ENCODE assay signal across 29 cellular contexts in genomic region chr11:33928564-33928963, GRCh38.
"Had no signal": no experiment of that assay in that cellular context is flagged by ENCODE, and none has a peak within 500 bp of the region (broad histone marks: within the 10 kb centered on the region; RNA-seq: fewer than 3 reads in every experiment).

No MANE protein-coding gene starts in this region.

- H3K4me2 ChIP-seq: neural progenitor cell, smooth muscle cell had no signal

- ATAC-seq: left colon; left lung; lower lobe of right lung; natural killer cell; right lobe of liver; stimulated activated naive B cell treated with anti-CD40 and anti-IgM and Interleukin-4, amounts not matched to agents 10 μg/mL and 1 μg/mL and 100 μg/mL, for 72 hours; stimulated activated naive CD8-positive, alpha-beta T cell treated with anti-CD3 and anti-CD28 coated beads, Interleukin-15, Interleukin-2, amounts not matched to agents 100 U/mL and 50 U/mL, for 24 hours had no signal

- DNase-seq: hypothalamus; immature natural killer cell; kidney; left colon; left lung; lower lobe of right lung; mammary epithelial cell; mesenchymal stem cell; naive B cell; natural killer cell; nephron progenitor cell; ovary; right lobe of liver; stimulated activated CD4-positive, alpha-beta T cell treated with anti-CD3 and anti-CD28 coated beads, Interleukin-2, amount 100 ng/mL, for 24 hours; stimulated activated CD4-positive, alpha-beta T cell treated with anti-CD3 and anti-CD28 coated beads, Interleukin-4, amount 100 ng/mL, for 1 hour; stimulated activated naive B cell treated with anti-CD40 and anti-IgM and Interleukin-4, amounts not matched to agents 10 μg/mL and 1 μg/mL and 100 μg/mL, for 72 hours; stimulated activated naive CD8-positive, alpha-beta T cell treated with anti-CD3 and anti-CD28 coated beads, Interleukin-15, Interleukin-2, amounts not matched to agents 100 U/mL and 50 U/mL, for 24 hours; stomach; testis; thyroid gland; transverse colon; upper lobe of left lung had no signal

- H3K4me3 ChIP-seq: left lung, lower lobe of right lung, neural progenitor cell, ovary, right atrium auricular region, right lobe of liver, smooth muscle cell, stomach, testis, thyroid gland, transverse colon, upper lobe of left lung, vagina had no signal

- H3K9me3 Mint-ChIP-seq: neural progenitor cell had no signal

- H3K36me3 ChIP-seq: left lung, lower lobe of right lung, neural progenitor cell, ovary, right atrium auricular region, right lobe of liver, stomach, thyroid gland, transverse colon, upper lobe of left lung, vagina had no signal

- H3K27me3 ChIP-seq: left lung, neural progenitor cell, ovary, right atrium auricular region, right lobe of liver, stomach, testis, thyroid gland, transverse colon, upper lobe of left lung, vagina had no signal

- FAIRE-seq: islet of Langerhans, kidney had no signal

- H3K27ac ChIP-seq: lower lobe of right lung, neural progenitor cell, ovary, right atrium auricular region, right lobe of liver, stomach, testis, thyroid gland, transverse colon, vagina had no signal

- H3K4me3 Mint-ChIP-seq: immature natural killer cell; mesothelial cell of epicardium; natural killer cell; nephron progenitor cell; neural progenitor cell; stimulated activated naive B cell treated with anti-CD40 and anti-IgM and Interleukin-4, amounts not matched to agents 10 μg/mL and 1 μg/mL and 100 μg/mL, for 72 hours had no signal

- H3K9ac ChIP-seq: neural progenitor cell had no signal

- H3K9me3 ChIP-seq: lower lobe of right lung, ovary, right lobe of liver, testis, thyroid gland, transverse colon, upper lobe of left lung, vagina had no signal

- H3K27ac Mint-ChIP-seq: immature natural killer cell; mesothelial cell of epicardium; naive B cell; natural killer cell; nephron progenitor cell; neural progenitor cell; progenitor cell of endocrine pancreas; stimulated activated naive B cell treated with anti-CD40 and anti-IgM and Interleukin-4, amounts not matched to agents 10 μg/mL and 1 μg/mL and 100 μg/mL, for 72 hours had no signal

- H3K36me3 Mint-ChIP-seq: mesothelial cell of epicardium, neural progenitor cell had no signal
